Comparison of ENCODE assay signal across 1 cellular context in the genomic region with DNA sequence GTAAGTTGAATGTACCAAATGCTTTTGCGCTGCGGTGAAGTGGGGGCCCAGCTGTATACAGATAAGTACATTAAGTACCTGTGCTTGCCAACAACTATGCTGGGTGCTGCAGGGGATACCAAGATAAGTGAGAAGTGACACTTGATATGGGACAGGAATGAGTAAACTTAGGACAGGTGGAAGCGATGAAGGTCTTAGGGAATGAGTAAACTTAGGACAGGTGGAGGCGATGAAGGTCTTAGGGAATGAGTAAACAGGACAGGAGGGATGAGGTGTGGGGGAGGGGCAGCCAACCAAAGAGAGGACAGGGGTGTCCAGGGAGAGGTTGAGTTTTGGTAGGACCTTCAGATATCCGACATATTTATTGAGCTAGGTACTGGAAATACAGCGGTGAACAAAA.
TF ChIP-seq lines count a peak whose summit lies in the region.

No MANE protein-coding gene starts in this region.

TF ChIP-seq in K562, 482 proteins besides CTCF, POLR2A, EP300 and RAD21 (continued from another document and continues in another):
- TF ChIP-seq RERE (CRISPR knock-in tag; IDR thresholded peaks at IDR 0.05; ENCODE audit: borderline replicate concordance), result no peak
- TF ChIP-seq CBFA2T2 (conservative IDR thresholded peaks at IDR 0.05), result peak; percentile 50; the same call in 1 of the 2 replicates
- TF ChIP-seq, protein P1, sequence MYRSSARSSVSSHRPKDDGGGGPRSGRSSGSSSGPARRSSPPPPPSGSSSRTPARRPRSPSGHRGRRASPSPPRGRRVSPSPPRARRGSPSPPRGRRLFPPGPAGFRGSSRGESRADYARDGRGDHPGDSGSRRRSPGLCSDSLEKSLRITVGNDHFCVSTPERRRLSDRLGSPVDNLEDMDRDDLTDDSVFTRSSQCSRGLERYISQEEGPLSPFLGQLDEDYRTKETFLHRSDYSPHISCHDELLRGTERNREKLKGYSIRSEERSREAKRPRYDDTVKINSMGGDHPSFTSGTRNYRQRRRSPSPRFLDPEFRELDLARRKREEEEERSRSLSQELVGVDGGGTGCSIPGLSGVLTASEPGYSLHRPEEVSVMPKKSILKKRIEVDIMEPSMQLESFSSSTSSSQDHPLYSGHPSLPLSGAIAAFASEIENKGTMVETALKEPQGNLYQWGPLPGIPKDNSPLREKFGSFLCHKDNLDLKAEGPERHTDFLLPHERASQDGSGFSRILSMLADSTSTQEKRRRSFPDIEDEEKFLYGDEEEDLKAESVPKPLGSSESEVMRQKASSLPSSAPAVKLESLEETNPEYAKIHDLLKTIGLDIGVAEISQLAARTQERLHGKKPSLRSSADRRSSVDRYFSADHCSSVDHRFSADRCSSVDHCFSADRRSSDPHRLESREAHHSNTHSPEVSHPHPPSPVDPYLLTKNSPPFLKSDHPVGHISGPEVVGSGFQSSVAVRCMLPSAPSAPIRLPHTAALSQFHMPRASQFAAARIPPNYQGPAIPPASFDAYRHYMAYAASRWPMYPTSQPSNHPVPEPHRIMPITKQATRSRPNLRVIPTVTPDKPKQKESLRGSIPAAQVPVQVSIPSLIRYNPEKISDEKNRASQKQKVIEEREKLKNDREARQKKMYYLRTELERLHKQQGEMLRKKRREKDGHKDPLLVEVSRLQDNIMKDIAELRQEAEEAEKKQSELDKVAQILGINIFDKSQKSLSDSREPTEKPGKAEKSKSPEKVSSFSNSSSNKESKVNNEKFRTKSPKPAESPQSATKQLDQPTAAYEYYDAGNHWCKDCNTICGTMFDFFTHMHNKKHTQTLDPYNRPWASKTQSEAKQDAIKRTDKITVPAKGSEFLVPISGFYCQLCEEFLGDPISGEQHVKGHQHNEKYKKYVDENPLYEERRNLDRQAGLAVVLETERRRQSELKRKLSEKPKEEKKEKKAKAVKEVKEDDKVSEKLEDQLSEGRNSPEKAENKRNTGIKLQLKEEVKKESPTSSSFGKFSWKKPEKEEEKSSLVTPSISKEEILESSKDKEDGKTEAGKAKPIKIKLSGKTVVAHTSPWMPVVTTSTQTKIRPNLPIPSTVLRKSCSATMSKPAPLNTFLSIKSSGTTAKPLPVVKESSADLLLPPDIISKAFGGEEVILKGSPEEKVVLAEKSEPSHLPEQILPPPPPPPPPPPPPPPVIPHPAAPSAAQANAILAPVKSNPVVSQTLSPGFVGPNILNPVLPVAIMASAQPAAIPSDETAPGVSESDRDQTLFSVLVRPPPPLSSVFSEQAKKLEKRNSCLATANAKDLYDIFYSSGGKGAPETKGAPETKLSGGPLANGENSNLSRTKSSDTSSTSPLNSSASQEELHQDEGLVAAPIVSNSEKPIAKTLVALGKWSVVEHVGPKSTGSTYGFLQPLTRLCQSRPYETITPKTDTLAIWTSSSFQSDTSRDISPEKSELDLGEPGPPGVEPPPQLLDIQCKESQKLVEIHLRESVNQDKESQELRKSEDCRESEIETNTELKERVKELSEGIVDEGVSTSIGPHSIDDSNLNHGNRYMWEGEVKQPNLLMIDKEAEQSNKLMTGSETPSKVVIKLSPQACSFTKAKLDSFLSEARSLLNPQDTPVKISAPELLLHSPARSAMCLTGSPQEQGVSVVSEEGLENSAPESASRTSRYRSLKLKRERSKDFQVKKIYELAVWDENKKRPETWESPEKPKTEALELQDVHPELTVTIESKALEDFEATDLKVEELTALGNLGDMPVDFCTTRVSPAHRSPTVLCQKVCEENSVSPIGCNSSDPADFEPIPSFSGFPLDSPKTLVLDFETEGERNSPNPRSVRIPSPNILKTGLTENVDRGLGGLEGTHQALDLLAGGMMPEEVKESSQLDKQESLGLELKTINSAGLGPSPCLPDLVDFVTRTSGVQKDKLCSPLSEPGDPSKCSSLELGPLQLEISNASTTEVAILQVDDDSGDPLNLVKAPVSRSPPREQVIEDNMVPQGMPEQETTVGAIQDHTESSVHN (IDR thresholded peaks at IDR 0.05; ENCODE audit: borderline replicate concordance in 1 of 2, low read depth in 1 of 2), result no peak
- TF ChIP-seq FOXJ3 (CRISPR knock-in tag; IDR thresholded peaks at IDR 0.05), result no peak
- TF ChIP-seq ADNP (tag; IDR thresholded peaks at IDR 0.05), result no peak
- TF ChIP-seq ZFP36 (IDR thresholded peaks at IDR 0.05; ENCODE audit: low read depth, low read length, partially characterized antibody), result no peak
- TF ChIP-seq BRD4 (IDR thresholded peaks at IDR 0.05), result no peak
- TF ChIP-seq EZH2 (IDR thresholded peaks at IDR 0.05; ENCODE audit: borderline replicate concordance, low read depth, low read length), result no peak
- no peak for TF ChIP-seq SRSF3 (IDR thresholded peaks at IDR 0.05; ENCODE audit: insufficient read depth, low read length)
- TF ChIP-seq, protein P2, sequence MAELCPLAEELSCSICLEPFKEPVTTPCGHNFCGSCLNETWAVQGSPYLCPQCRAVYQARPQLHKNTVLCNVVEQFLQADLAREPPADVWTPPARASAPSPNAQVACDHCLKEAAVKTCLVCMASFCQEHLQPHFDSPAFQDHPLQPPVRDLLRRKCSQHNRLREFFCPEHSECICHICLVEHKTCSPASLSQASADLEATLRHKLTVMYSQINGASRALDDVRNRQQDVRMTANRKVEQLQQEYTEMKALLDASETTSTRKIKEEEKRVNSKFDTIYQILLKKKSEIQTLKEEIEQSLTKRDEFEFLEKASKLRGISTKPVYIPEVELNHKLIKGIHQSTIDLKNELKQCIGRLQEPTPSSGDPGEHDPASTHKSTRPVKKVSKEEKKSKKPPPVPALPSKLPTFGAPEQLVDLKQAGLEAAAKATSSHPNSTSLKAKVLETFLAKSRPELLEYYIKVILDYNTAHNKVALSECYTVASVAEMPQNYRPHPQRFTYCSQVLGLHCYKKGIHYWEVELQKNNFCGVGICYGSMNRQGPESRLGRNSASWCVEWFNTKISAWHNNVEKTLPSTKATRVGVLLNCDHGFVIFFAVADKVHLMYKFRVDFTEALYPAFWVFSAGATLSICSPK (IDR thresholded peaks at IDR 0.05; ENCODE audit: borderline replicate concordance), result peak; percentile 70; the same call in 1 of the 2 replicates
- TF ChIP-seq YBX1 (IDR thresholded peaks at IDR 0.05), result no peak
- no peak for TF ChIP-seq ZBTB26 (CRISPR knock-in tag; IDR thresholded peaks at IDR 0.05)
- TF ChIP-seq SLC30A9 (CRISPR knock-in tag; IDR thresholded peaks at IDR 0.05), result no peak
- TF ChIP-seq, protein P3, sequence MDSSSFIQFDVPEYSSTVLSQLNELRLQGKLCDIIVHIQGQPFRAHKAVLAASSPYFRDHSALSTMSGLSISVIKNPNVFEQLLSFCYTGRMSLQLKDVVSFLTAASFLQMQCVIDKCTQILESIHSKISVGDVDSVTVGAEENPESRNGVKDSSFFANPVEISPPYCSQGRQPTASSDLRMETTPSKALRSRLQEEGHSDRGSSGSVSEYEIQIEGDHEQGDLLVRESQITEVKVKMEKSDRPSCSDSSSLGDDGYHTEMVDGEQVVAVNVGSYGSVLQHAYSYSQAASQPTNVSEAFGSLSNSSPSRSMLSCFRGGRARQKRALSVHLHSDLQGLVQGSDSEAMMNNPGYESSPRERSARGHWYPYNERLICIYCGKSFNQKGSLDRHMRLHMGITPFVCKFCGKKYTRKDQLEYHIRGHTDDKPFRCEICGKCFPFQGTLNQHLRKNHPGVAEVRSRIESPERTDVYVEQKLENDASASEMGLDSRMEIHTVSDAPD (CRISPR knock-in tag; IDR thresholded peaks at IDR 0.05), result no peak
- no peak for TF ChIP-seq ZNF583 (CRISPR knock-in tag; IDR thresholded peaks at IDR 0.05)
- no peak for TF ChIP-seq PRPF4 (IDR thresholded peaks at IDR 0.05; ENCODE audit: insufficient read depth, low read depth, low read length, poor library complexity, severe bottlenecking)
- TF ChIP-seq TRIM24 (IDR thresholded peaks at IDR 0.05), result no peak
- TF ChIP-seq ZNF76 (CRISPR knock-in tag; IDR thresholded peaks at IDR 0.05; ENCODE audit: borderline replicate concordance), result no peak
- TF ChIP-seq HNRNPK (IDR thresholded peaks at IDR 0.05; ENCODE audit: low read depth, low read length, poor library complexity, severe bottlenecking), result no peak
- TF ChIP-seq, protein P4, sequence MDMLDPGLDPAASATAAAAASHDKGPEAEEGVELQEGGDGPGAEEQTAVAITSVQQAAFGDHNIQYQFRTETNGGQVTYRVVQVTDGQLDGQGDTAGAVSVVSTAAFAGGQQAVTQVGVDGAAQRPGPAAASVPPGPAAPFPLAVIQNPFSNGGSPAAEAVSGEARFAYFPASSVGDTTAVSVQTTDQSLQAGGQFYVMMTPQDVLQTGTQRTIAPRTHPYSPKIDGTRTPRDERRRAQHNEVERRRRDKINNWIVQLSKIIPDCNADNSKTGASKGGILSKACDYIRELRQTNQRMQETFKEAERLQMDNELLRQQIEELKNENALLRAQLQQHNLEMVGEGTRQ (CRISPR knock-in tag; IDR thresholded peaks at IDR 0.05), result no peak
- TF ChIP-seq KAT8 (IDR thresholded peaks at IDR 0.05; ENCODE audit: low read depth), result no peak
- no peak for TF ChIP-seq HOXB6 (CRISPR knock-in tag; IDR thresholded peaks at IDR 0.05; ENCODE audit: borderline replicate concordance)
- TF ChIP-seq, protein P5, sequence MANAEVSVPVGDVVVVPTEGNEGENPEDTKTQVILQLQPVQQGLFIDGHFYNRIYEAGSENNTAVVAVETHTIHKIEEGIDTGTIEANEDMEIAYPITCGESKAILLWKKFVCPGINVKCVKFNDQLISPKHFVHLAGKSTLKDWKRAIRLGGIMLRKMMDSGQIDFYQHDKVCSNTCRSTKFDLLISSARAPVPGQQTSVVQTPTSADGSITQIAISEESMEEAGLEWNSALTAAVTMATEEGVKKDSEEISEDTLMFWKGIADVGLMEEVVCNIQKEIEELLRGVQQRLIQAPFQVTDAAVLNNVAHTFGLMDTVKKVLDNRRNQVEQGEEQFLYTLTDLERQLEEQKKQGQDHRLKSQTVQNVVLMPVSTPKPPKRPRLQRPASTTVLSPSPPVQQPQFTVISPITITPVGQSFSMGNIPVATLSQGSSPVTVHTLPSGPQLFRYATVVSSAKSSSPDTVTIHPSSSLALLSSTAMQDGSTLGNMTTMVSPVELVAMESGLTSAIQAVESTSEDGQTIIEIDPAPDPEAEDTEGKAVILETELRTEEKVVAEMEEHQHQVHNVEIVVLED (CRISPR knock-in tag; IDR thresholded peaks at IDR 0.05), result no peak
- TF ChIP-seq THRA (IDR thresholded peaks at IDR 0.05), result no peak
- TF ChIP-seq NCOR1 (IDR thresholded peaks at IDR 0.05), result no peak
- no peak for TF ChIP-seq SMAD4 (CRISPR knock-in tag; conservative IDR thresholded peaks at IDR 0.05)
- no peak for TF ChIP-seq ZNF239 (CRISPR knock-in tag; IDR thresholded peaks at IDR 0.05)
